Comparison of ENCODE assay signal across 8 cellular contexts in genomic region chr2:222057249-222058073, GRCh38.
DNase-seq lines count a peak whose midpoint lies in the region; ATAC-seq and TF ChIP-seq lines count a peak whose summit lies in the region.

No MANE protein-coding gene starts in this region.

- no peaks in the 10 kb centered on the region for H3K36me3 Mint-ChIP-seq in HFFc6 (ENCODE audit: low read depth)

- no peaks in the 10 kb centered on the region for H3K9me3 Mint-ChIP-seq in HFFc6

- peaks cover 10% of the 10 kb centered on the region; the same call in 1 of the 2 replicates for H3K4me1 Mint-ChIP-seq in HFFc6 (ENCODE audit: low read depth)

- peak; percentile 14 for DNase-seq in DMS53 treated with DMSO at 0.1 percent for 48 hours (lab: John Stamatoyannopoulos, UW; ENCODE audit: unreplicated experiment)
- DNase-seq in HFFc6: no peak
- DNase-seq in SKM-1 (lab: John Stamatoyannopoulos, UW; ENCODE audit: unreplicated experiment): peak; percentile 23
- peak; percentile 11 for DNase-seq in hepatic stellate cell (ENCODE audit: low spot score)
- no peak for DNase-seq in stimulated activated CD4-positive, alpha-beta T cell treated with anti-CD3 and anti-CD28 coated beads, Interleukin-1b, Interleukin-23, amount 100 ng/mL, for 48 hours

- H3K27ac Mint-ChIP-seq in HFFc6: no peak overlapping the region

- H3K27me3 Mint-ChIP-seq in HFFc6 (ENCODE audit: insufficient read depth): peaks cover 16% of the 10 kb centered on the region

- no peak overlapping the region for H3K4me3 Mint-ChIP-seq in HFFc6

- peak; percentile 89 for TF ChIP-seq CTCF in HFFc6 (IDR thresholded peaks at IDR 0.05)

- ATAC-seq in GM21528 (IDR thresholded peaks at IDR 0.05; ENCODE audit: low FRiP score, unreplicated experiment) (no peak), GM18861 (IDR thresholded peaks at IDR 0.05; ENCODE audit: unreplicated experiment) (no peak), GM21737 (IDR thresholded peaks at IDR 0.05; ENCODE audit: unreplicated experiment) (no peak)

Comparison
In these comparisons a context has a peak if more than half of its experiments do, and no peak if none do; other contexts are left out.
1. DNase-seq: peak in DMS53 treated with DMSO at 0.1 percent for 48 hours (single experiment), SKM-1 (single experiment) and hepatic stellate cell (single experiment); none in HFFc6 (single experiment) and stimulated activated CD4-positive, alpha-beta T cell treated with anti-CD3 and anti-CD28 coated beads, Interleukin-1b, Interleukin-23, amount 100 ng/mL, for 48 hours (single experiment).